ENCODE assay signal across 1 cellular context in the genomic region with DNA sequence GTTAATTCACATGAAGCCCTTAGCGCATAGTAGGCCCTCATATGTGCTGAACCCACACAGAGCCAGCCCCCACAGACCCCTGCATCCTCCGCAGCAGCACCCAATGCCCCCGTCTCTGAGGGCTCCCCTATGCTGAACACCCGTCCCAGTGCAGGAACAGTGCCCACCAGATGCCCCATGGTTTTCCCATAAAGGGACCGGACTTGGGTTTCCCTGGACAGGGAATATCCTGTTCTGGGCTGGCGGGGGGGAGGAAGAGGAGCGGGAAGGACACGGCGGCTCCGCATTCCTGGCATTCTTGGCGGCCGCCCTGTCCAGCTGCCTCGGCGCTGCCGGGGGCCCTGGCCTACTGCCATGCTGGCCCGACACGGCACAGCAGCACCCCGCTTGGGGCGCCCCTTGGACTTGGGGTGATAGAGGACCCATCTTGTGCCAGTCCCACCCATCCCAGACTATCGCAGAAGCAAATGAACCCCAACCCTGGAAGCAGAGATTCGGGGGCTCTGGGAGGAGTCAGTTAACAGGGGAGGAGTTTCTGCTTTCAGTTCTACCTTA.
TF ChIP-seq lines count a peak whose summit lies in the region.

No MANE protein-coding gene starts in this region.

TF ChIP-seq in WTC11, 78 proteins besides CTCF, POLR2A, EP300 and RAD21 (continued from another document):
- TF ChIP-seq TEAD4 (CRISPR knock-in tag; IDR thresholded peaks at IDR 0.05) (peak; percentile 99), NFYB (CRISPR knock-in tag; conservative IDR thresholded peaks at IDR 0.05; ENCODE audit: low read depth) (no peak)
